In genomic region chr14:33987565-33988080, GRCh38 we compare ENCODE assay signal across 26 cellular contexts. TPM values are rescaled to one million over a fixed set of nuclear protein-coding genes. Genes with fewer than 3 reads are reported as not detected.
DNase-seq lines count a peak whose midpoint lies in the region; ATAC-seq and TF ChIP-seq lines count a peak whose summit lies in the region.
"Had no signal": no experiment of that assay in that cellular context is flagged by ENCODE, and none has a peak within 500 bp of the region (broad histone marks: within the 10 kb centered on the region; RNA-seq: fewer than 3 reads in every experiment).

No MANE protein-coding gene starts in this region.

- intact Hi-C loops in uterus (cut with DNase I; ENCODE audit: low total_unique reads), result no loop called here
- intact Hi-C loops in testis (cut with DNase I; ENCODE audit: low total_unique reads), result no loop called here

- peak overlapping the region; percentile 61 to 67 for H3K27ac ChIP-seq in uterus
- no peak overlapping the region for H3K27ac ChIP-seq in testis
- H3K27ac ChIP-seq: cardiac muscle cell, coronary artery, heart left ventricle, KMS-11, right lobe of liver had no signal

- H3K36me3 ChIP-seq in uterus (no peaks in the 10 kb centered on the region), testis (ENCODE audit: low read depth, missing control alignments) (no peaks in the 10 kb centered on the region)
- H3K36me3 ChIP-seq: cardiac muscle cell, heart left ventricle, right lobe of liver had no signal

- no peaks in the 10 kb centered on the region for H3K27me3 ChIP-seq in uterus
- H3K27me3 ChIP-seq in testis, result no peaks in the 10 kb centered on the region
- H3K27me3 ChIP-seq: cardiac muscle cell, heart left ventricle, right lobe of liver had no signal

- no peaks in the 10 kb centered on the region for H3K4me1 ChIP-seq in uterus
- peaks cover 12% of the 10 kb centered on the region for H3K4me1 ChIP-seq in testis

- H3K9me3 ChIP-seq in uterus, result no peaks in the 10 kb centered on the region
- H3K9me3 ChIP-seq in testis, result no peaks in the 10 kb centered on the region
- H3K9me3 ChIP-seq: right lobe of liver had no signal

- WGBS in testis, 2 donors, result 80 to 96% methylated on average over 4 of the region's 4 CpGs

- H3K4me3 ChIP-seq in uterus (no peak overlapping the region), testis (no peak overlapping the region)
- H3K4me3 ChIP-seq: cardiac muscle cell, coronary artery, heart left ventricle, right lobe of liver had no signal

- TF ChIP-seq CTCF in uterus (IDR thresholded peaks at IDR 0.05), result no peak
- no peak for TF ChIP-seq CTCF in testis (IDR thresholded peaks at IDR 0.05)

- peak; percentile 34 for DNase-seq in NCI-H1092 treated with DMSO at 0.1 percent for 48 hours (lab: John Stamatoyannopoulos, UW)
- DNase-seq in NCI-H1092 (lab: John Stamatoyannopoulos, UW), result no peak
- peak; percentile 28 for DNase-seq in NCI-H748 (lab: John Stamatoyannopoulos, UW; ENCODE audit: unreplicated experiment)
- no peak for DNase-seq in left lobe of liver (ENCODE audit: low spot score)
- DNase-seq in uterus, result no peak
- DNase-seq in testis, result no peak
- DNase-seq: 8988T; activated CD8-positive, alpha-beta T cell treated with anti-CD3 and anti-CD28 coated beads for 36 hours; anterior cingulate cortex; CD4-positive, CD25-positive, alpha-beta regulatory T cell; effector memory CD4-positive, alpha-beta T cell; erythroblast; H7; heart left ventricle; NCI-H1436 treated with DMSO at 0.1 percent for 48 hours; NCI-H2171; NCI-H524 treated with DMSO at 0.1 percent for 48 hours; right lobe of liver; stimulated activated CD4-positive, alpha-beta T cell treated with anti-CD3 and anti-CD28 coated beads, Interleukin-12 subunit alpha, Interleukin-12 subunit beta, amount 100 ng/mL, for 4 hours; stimulated activated CD4-positive, alpha-beta T cell treated with anti-CD3 and anti-CD28 coated beads, Interleukin-4, amount 100 ng/mL, for 1 hour had no signal

- peak; percentile 26 for ATAC-seq in left lobe of liver
- ATAC-seq in HG02840 (IDR thresholded peaks at IDR 0.05; ENCODE audit: low FRiP score, unreplicated experiment), result no peak
- ATAC-seq in HG03378 (IDR thresholded peaks at IDR 0.05; ENCODE audit: unreplicated experiment), result no peak
- ATAC-seq: activated CD4-positive, CD25-positive, alpha-beta regulatory T cell treated with anti-CD3 and anti-CD28 coated beads, Interleukin-2, amount 50 U/mL, for 24 hours; activated CD8-positive, alpha-beta T cell treated with anti-CD3 and anti-CD28 coated beads for 36 hours had no signal

- TF ChIP-seq POLR2A in uterus (IDR thresholded peaks at IDR 0.05), result no peak
- TF ChIP-seq POLR2A in testis (IDR thresholded peaks at IDR 0.05), result no peak

RNA-seq across cellular contexts. Expression of gene EGLN3, which starts 36.7 kb away (rescaled TPM):
- total RNA-seq in left lobe of liver (3.3 TPM), uterus (10 to 100 TPM in 1 of 4 donors, 1 to 10 TPM in 3; 2.6 to 42.7 (median 8.7) TPM), testis (1 to 10 TPM; 2.9 to 3.0 TPM)
- polyA plus RNA-seq in testis (ENCODE audit: insufficient read depth, low read depth, low replicate concordance), result 3.4 TPM

Comparison
In these comparisons a context has a peak if more than half of its experiments do, and no peak if none do; other contexts are left out.
1. DNase-seq: peak in NCI-H1092 treated with DMSO at 0.1 percent for 48 hours (single experiment) and NCI-H748 (single experiment); none in NCI-H1092 (single experiment), left lobe of liver (single experiment), uterus (0 of 2) and testis (single experiment).
2. H3K27ac ChIP-seq: peak in uterus (2 of 2); none in testis (0 of 2).